20 cellular contexts compared by ENCODE assay signal in genomic region chr10:58473966-58474365, GRCh38. TPM values are rescaled to one million over a fixed set of nuclear protein-coding genes. Genes with fewer than 3 reads are reported as not detected.
DNase-seq lines count a peak whose midpoint lies in the region; ATAC-seq, FAIRE-seq and TF ChIP-seq lines count a peak whose summit lies in the region.
"Had no signal": no experiment of that assay in that cellular context is flagged by ENCODE, and none has a peak within 500 bp of the region (broad histone marks: within the 10 kb centered on the region; RNA-seq: fewer than 3 reads in every experiment).

No MANE protein-coding gene starts in this region.

- H3K4ac ChIP-seq in IMR-90 (ENCODE audit: low read depth, low read length), result no peak overlapping the region

- H3K79me2 ChIP-seq in astrocyte (ENCODE audit: insufficient read depth, low read length) (no peaks in the 10 kb centered on the region), PC-9 (ENCODE audit: low read depth) (no peaks in the 10 kb centered on the region)

- H2AK5ac ChIP-seq in IMR-90 (ENCODE audit: low read depth, low read length), result no peak overlapping the region

- no peak overlapping the region for H2AFZ ChIP-seq in IMR-90 (replicated peaks; ENCODE audit: low read length, poor library complexity)
- no peak overlapping the region for H2AFZ ChIP-seq in astrocyte (ENCODE audit: low read depth, low read length)
- no peak overlapping the region for H2AFZ ChIP-seq in PC-9

- BruUV-seq in IMR-90 (replicated peaks; lab: Mats Ljungman, UMichigan), result no TSS peak
- no TSS peak for BruUV-seq in PC-9 (replicated peaks; lab: Mats Ljungman, UMichigan)

- DNase-seq in IMR-90 (peak; percentile 53), astrocyte (ENCODE audit: low read depth) (peak; percentile 41), foreskin fibroblast (peak; percentile 53 to 76), thoracic aorta (ENCODE audit: low spot score) (no peak), PC-9 (no peak)
- DNase-seq: activated CD4-positive, alpha-beta T cell treated with anti-CD3 and anti-CD28 coated beads, Interleukin-2, amount 50 U/mL, for 1 hour; activated naive CD4-positive, alpha-beta T cell; hypothalamus; KG1; kidney; mesendoderm; NCI-H1417 treated with DMSO at 0.1 percent for 48 hours; NK-92 treated with Interleukin-12 subunit alpha and Interleukin-12 subunit beta, amount 100 ng/mL, for 24 hours; stimulated activated CD4-positive, alpha-beta T cell treated with anti-CD3 and anti-CD28 coated beads, Interleukin-12 subunit alpha, Interleukin-12 subunit beta, amount 100 ng/mL, for 4 hours had no signal

- H3K36me3 ChIP-seq in IMR-90 (ENCODE audit: control insufficient read depth, insufficient read depth, low read length) (no peaks in the 10 kb centered on the region), astrocyte (ENCODE audit: insufficient read depth, low read length) (no peaks in the 10 kb centered on the region), thoracic aorta (no peaks in the 10 kb centered on the region), PC-9 (ENCODE audit: low read depth) (no peaks in the 10 kb centered on the region)
- H3K36me3 ChIP-seq: prostate gland had no signal

- intact Hi-C loops in IMR-90 (cut with micrococcal nuclease) (no loop called here), PC-9 (cut with micrococcal nuclease; ENCODE audit: unreplicated experiment) (no loop called here)

- no peaks in the 10 kb centered on the region for H3K9me3 ChIP-seq in IMR-90 (ENCODE audit: control insufficient read depth, insufficient read depth, low read length)
- H3K9me3 ChIP-seq in astrocyte (ENCODE audit: insufficient read depth, low read depth, low read length), result no peaks in the 10 kb centered on the region
- no peaks in the 10 kb centered on the region for H3K9me3 ChIP-seq in thoracic aorta
- H3K9me3 ChIP-seq in PC-9 (ENCODE audit: insufficient read depth, low read depth), result no peaks in the 10 kb centered on the region
- H3K9me3 ChIP-seq: prostate gland had no signal

- H3K18ac ChIP-seq in IMR-90 (ENCODE audit: low read depth, low read length), result no peak overlapping the region

- no peak overlapping the region for H2BK15ac ChIP-seq in IMR-90 (ENCODE audit: low read depth, low read length)

- H3K9me1 ChIP-seq in IMR-90 (ENCODE audit: insufficient read depth, low read length), result peaks cover 9% of the 10 kb centered on the region; the same call in 1 of the 2 replicates

- 0 out of 2 replicates have a peak overlapping the region, but pooled peaks have one; percentile 2 for H4K91ac ChIP-seq in IMR-90 (ENCODE audit: insufficient read depth, low read depth, low read length)

- H2BK5ac ChIP-seq in IMR-90 (ENCODE audit: low read depth, low read length, poor library complexity, severe bottlenecking), result no peak overlapping the region

- TF ChIP-seq POLR2A in IMR-90 (IDR thresholded peaks at IDR 0.05; ENCODE audit: low read depth, low read length), result no peak

- ATAC-seq in IMR-90 (ENCODE audit: low read depth), result no peak
- ATAC-seq in thoracic aorta (ENCODE audit: insufficient number of reproducible peaks, low FRiP score, low read depth), result peak; percentile 51
- no peak for ATAC-seq in HG03097 (IDR thresholded peaks at IDR 0.05; ENCODE audit: low FRiP score, unreplicated experiment)
- ATAC-seq in esophagus mucosa, result no peak
- ATAC-seq: Right ventricle myocardium inferior had no signal

- WGBS in IMR-90 (ENCODE audit: extremely low coverage in 2 of 2, insufficient read length in 1 of 2), 2 experiments, result no CpG with 5 or more reads among the region's 3 CpGs

- no peak overlapping the region for H4K5ac ChIP-seq in IMR-90 (ENCODE audit: low read depth, low read length)

- H3K4me3 ChIP-seq in IMR-90 (ENCODE audit: insufficient read depth, low read depth, low read length) (no peak overlapping the region), astrocyte (ENCODE audit: insufficient read depth, low read depth, low read length) (no peak overlapping the region), foreskin fibroblast (ENCODE audit: low read depth in 1 of 2, low read length in 2 of 2) (no peak overlapping the region), thoracic aorta (no peak overlapping the region), PC-9 (no peak overlapping the region)
- H3K4me3 ChIP-seq: prostate gland had no signal

- H3K14ac ChIP-seq in IMR-90 (replicated peaks; ENCODE audit: low read depth, low read length), result no peak overlapping the region

- dilution Hi-C loops in IMR-90 (cut with HindIII; ENCODE audit: low sequenced_read_pairs, unreplicated experiment), result no loop called here

- no peak overlapping the region for H2BK20ac ChIP-seq in IMR-90 (ENCODE audit: low read depth, low read length)

- TF ChIP-seq RAD21 in IMR-90 (IDR thresholded peaks at IDR 0.05; ENCODE audit: low read length), result no peak

- H4K20me1 ChIP-seq in IMR-90 (ENCODE audit: insufficient read depth, low read length), result no peaks in the 10 kb centered on the region
- no peaks in the 10 kb centered on the region for H4K20me1 ChIP-seq in astrocyte (ENCODE audit: insufficient read depth, low read length)
- no peaks in the 10 kb centered on the region for H4K20me1 ChIP-seq in PC-9 (ENCODE audit: insufficient read depth)

- peak overlapping the region; percentile 14 for H3K27ac Mint-ChIP-seq in astrocyte (ENCODE audit: unreplicated experiment)
- H3K27ac Mint-ChIP-seq: nephron had no signal

- no peaks in the 10 kb centered on the region for H3K36me3 Mint-ChIP-seq in astrocyte (ENCODE audit: low read depth, unreplicated experiment)

- no peaks in the 10 kb centered on the region for H3K27me3 ChIP-seq in IMR-90 (ENCODE audit: control insufficient read depth, insufficient read depth, low read length)
- no peaks in the 10 kb centered on the region for H3K27me3 ChIP-seq in astrocyte (ENCODE audit: insufficient read depth, low read length)
- no peaks in the 10 kb centered on the region for H3K27me3 ChIP-seq in thoracic aorta (replicated peaks; ENCODE audit: insufficient read depth)
- H3K27me3 ChIP-seq in PC-9 (ENCODE audit: insufficient read depth, low read depth), result peaks cover 16% of the 10 kb centered on the region; the same call in 1 of the 2 replicates

- H3K4me1 ChIP-seq in IMR-90 (ENCODE audit: control insufficient read depth, insufficient read depth, low read length), result peaks cover 13% of the 10 kb centered on the region
- peaks cover 26% of the 10 kb centered on the region for H3K4me1 ChIP-seq in astrocyte (ENCODE audit: insufficient read depth, low read length)
- peaks cover 31 to 51% of the 10 kb centered on the region in 2 donors for H3K4me1 ChIP-seq in thoracic aorta (ENCODE audit: control insufficient read depth in 1 of 2, low read depth in 2 of 2)
- H3K4me1 ChIP-seq in PC-9 (replicated peaks; ENCODE audit: insufficient read depth), result no peaks in the 10 kb centered on the region
- H3K4me1 ChIP-seq: prostate gland had no signal

- H3K27me3 Mint-ChIP-seq in astrocyte (ENCODE audit: low read depth, unreplicated experiment), result no peaks in the 10 kb centered on the region

- in situ Hi-C loops in IMR-90 (cut with MboI; ENCODE audit: low sequenced_read_pairs), result no loop called here

- no peak overlapping the region for H4K8ac ChIP-seq in IMR-90 (ENCODE audit: low read depth in 2 of 2, low read length in 2 of 2)

- H3K9me2 ChIP-seq in PC-9 (ENCODE audit: insufficient read depth), result no peaks in the 10 kb centered on the region

- H2BK120ac ChIP-seq in IMR-90 (ENCODE audit: low read depth, low read length), result no peak overlapping the region

- CTCF ChIA-PET in IMR-90 (lab: Yijun Ruan, JAX) (no interaction called here), PC-9 (lab: Charles Lee) (no interaction called here)

- H3K9ac ChIP-seq in IMR-90 (ENCODE audit: low read depth, low read length), result no peak overlapping the region
- H3K9ac ChIP-seq in astrocyte (ENCODE audit: low read length), result no peak overlapping the region

- no peak overlapping the region for H2AK9ac ChIP-seq in IMR-90 (replicated peaks; ENCODE audit: low read depth, low read length, poor library complexity)

- no peak overlapping the region for H3K23ac ChIP-seq in IMR-90 (ENCODE audit: low read depth, low read length)

- H3K4me1 Mint-ChIP-seq in astrocyte (ENCODE audit: low read depth, unreplicated experiment), result peaks cover 31% of the 10 kb centered on the region

- H3K4me2 ChIP-seq in IMR-90 (ENCODE audit: low read depth, low read length) (no peak overlapping the region), astrocyte (ENCODE audit: low read length) (no peak overlapping the region), PC-9 (no peak overlapping the region)

- H3K4me3 Mint-ChIP-seq in astrocyte (ENCODE audit: unreplicated experiment), result no peak overlapping the region
- H3K4me3 Mint-ChIP-seq: nephron had no signal

- FAIRE-seq in astrocyte (lab: Jason Lieb, UNC), result no peak
- FAIRE-seq: GM12892, kidney had no signal

- POLR2A ChIA-PET in IMR-90 (lab: Charles Lee; ENCODE audit: unreplicated experiment), result no interaction called here
- POLR2A ChIA-PET in PC-9 (lab: Charles Lee; ENCODE audit: unreplicated experiment), result no interaction called here

- no peaks in the 10 kb centered on the region for H3K9me3 Mint-ChIP-seq in astrocyte (ENCODE audit: unreplicated experiment)
- H3K9me3 Mint-ChIP-seq: nephron had no signal

- TF ChIP-seq CTCF in IMR-90 (conservative IDR thresholded peaks at IDR 0.05; ENCODE audit: low read depth, low read length) (no peak), astrocyte (IDR thresholded peaks at IDR 0.05; ENCODE audit: insufficient read depth, low read depth, low read length) (no peak), foreskin fibroblast (IDR thresholded peaks at IDR 0.05; ENCODE audit: low read depth, low read length) (no peak), thoracic aorta (IDR thresholded peaks at IDR 0.05) (no peak), PC-9 (conservative IDR thresholded peaks at IDR 0.05) (no peak)

- H3K27ac ChIP-seq in IMR-90 (ENCODE audit: insufficient read depth, low read length) (no peak overlapping the region), astrocyte (ENCODE audit: low read depth, low read length) (no peak overlapping the region), thoracic aorta (peak overlapping the region in 1 of 2 donors; percentile 89), PC-9 (no peak overlapping the region)
- H3K27ac ChIP-seq: prostate gland had no signal

- no peak overlapping the region for H3K56ac ChIP-seq in IMR-90 (ENCODE audit: extremely low read depth, insufficient read depth, low read length)

- H3F3A ChIP-seq in PC-9 (ENCODE audit: insufficient read depth, low read depth), result no peaks in the 10 kb centered on the region

- H3K79me1 ChIP-seq in IMR-90 (ENCODE audit: low read depth in 1 of 2, low read length in 2 of 2), result no peaks in the 10 kb centered on the region

TF ChIP-seq in IMR-90, 13 proteins besides CTCF, POLR2A, EP300 and RAD21:
- TF ChIP-seq SMC3 (IDR thresholded peaks at IDR 0.05; ENCODE audit: low read depth, low read length), result no peak
- TF ChIP-seq FOS (IDR thresholded peaks at IDR 0.05; ENCODE audit: low read depth, low read length), result peak; percentile 14; the same call in 1 of the 2 replicates

RNA-seq across cellular contexts. Expression of gene BICC1, which starts 38.7 kb away (rescaled TPM):
- total RNA-seq in IMR-90 (2012; rRNA removed) (38.9 and 42.5 TPM in 2 replicates), astrocyte (23.0 and 37.5 TPM in 2 replicates), thoracic aorta (10 to 100 TPM; 20.4 to 28.1 TPM), esophagus mucosa (0.32 TPM), PC-9 (2021) (not detected in 2 replicates)
- polyA plus RNA-seq in IMR-90 (2012; rRNA removed), result 5.1 and 5.7 TPM in 2 replicates
- polyA plus RNA-seq in IMR-90 (2012; cell fraction: cytosol; rRNA removed), result 2.4 and 3.0 TPM in 2 replicates
- 1.6 and 8.7 TPM in 2 replicates for polyA plus RNA-seq in IMR-90 (2012; cell fraction: nucleus; rRNA removed; ENCODE audit: low replicate concordance)

Comparison
In these comparisons a context has a peak if more than half of its experiments do, and no peak if none do; other contexts are left out.
1. DNase-seq: peak in IMR-90 (single experiment), astrocyte (single experiment) and foreskin fibroblast (2 of 2); none in thoracic aorta (single experiment) and PC-9 (0 of 2).
2. RNA of gene BICC1, which starts 38.7 kb away (total RNA-seq): 38.9 to 42.5 TPM in IMR-90, 20.4 to 28.1 TPM in thoracic aorta and 23.0 to 37.5 TPM in astrocyte; 0.32 TPM in esophagus mucosa (single experiment) and not detected in PC-9; every median in the first group is over 10 times any median in the second.